Comparison of ENCODE assay signal across 20 cellular contexts in the genomic region with DNA sequence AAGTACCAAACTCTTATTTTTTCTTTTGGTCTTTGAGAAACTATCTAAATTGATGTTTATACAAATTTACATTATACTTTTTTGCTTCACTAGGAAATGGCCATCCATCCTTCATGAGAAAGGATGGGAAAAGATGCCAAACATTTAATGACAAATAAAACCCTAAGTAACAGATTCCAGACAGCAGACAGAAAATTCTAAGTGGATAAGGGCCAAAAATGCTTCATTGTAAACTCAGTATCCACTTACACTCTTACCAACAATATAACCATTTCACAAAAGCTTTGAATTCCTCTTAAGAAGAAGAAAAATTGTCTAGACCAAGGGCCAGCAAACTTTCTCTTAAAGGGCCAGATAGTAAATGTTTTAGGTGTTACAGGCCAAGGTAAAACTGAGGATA. TPM values are rescaled to one million over a fixed set of nuclear protein-coding genes. Genes with fewer than 3 reads are reported as not detected.
"Had no signal": no experiment of that assay in that cellular context is flagged by ENCODE, and none has a peak within 500 bp of the region (broad histone marks: within the 10 kb centered on the region; RNA-seq: fewer than 3 reads in every experiment).

No MANE protein-coding gene starts in this region.

- H3K9me3 ChIP-seq: lower lobe of right lung, transverse colon had no signal

- H3K27ac ChIP-seq: lower lobe of right lung had no signal

- H3K36me3 ChIP-seq: lower lobe of right lung, transverse colon had no signal

- DNase-seq: activated CD4-positive, alpha-beta T cell treated with anti-CD3 and anti-CD28 coated beads for 48 hours; activated CD8-positive, alpha-beta memory T cell treated with anti-CD3 and anti-CD28 coated beads, Interleukin-2, amount 50 U/mL, for 48 hours; activated CD8-positive, alpha-beta T cell treated with anti-CD3 and anti-CD28 coated beads, Interleukin-2, amount 10 ng/mL, durations not matched to agents 7 days and 5 days; activated naive CD8-positive, alpha-beta T cell treated with anti-CD3 and anti-CD28 coated beads, Interleukin-2, amount 10 ng/mL, durations not matched to agents 7 days and 5 days; anterior cingulate cortex; cortex of kidney; effector CD8-positive, alpha-beta T cell; hypothalamus; lower lobe of right lung; midbrain; naive B cell; posterior cingulate gyrus; retina; stimulated activated CD4-positive, alpha-beta T cell treated with anti-CD3 and anti-CD28 coated beads, Interleukin-15, amount 100 ng/mL, for 24 hours; stimulated activated CD4-positive, alpha-beta T cell treated with anti-CD3 and anti-CD28 coated beads, Interleukin-4, amount 100 ng/mL, for 1 hour; stimulated activated naive B cell treated with anti-CD40 and anti-IgM and Interleukin-4, amounts not matched to agents 10 μg/mL and 1 μg/mL and 100 μg/mL, for 72 hours; substantia nigra; T-helper 17 cell; transverse colon had no signal

- H3K4me3 ChIP-seq: lower lobe of right lung, skin epidermis, transverse colon had no signal

RNA-seq across cellular contexts. Expression of a gene that starts 3.5 kb away (rescaled TPM):
- total RNA-seq: activated naive CD8-positive, alpha-beta T cell treated with anti-CD3 and anti-CD28 coated beads, Interleukin-2, amount 10 ng/mL, durations not matched to agents 7 days and 5 days had no signal
